ENCODE assay signal across 26 cellular contexts in the genomic region with DNA sequence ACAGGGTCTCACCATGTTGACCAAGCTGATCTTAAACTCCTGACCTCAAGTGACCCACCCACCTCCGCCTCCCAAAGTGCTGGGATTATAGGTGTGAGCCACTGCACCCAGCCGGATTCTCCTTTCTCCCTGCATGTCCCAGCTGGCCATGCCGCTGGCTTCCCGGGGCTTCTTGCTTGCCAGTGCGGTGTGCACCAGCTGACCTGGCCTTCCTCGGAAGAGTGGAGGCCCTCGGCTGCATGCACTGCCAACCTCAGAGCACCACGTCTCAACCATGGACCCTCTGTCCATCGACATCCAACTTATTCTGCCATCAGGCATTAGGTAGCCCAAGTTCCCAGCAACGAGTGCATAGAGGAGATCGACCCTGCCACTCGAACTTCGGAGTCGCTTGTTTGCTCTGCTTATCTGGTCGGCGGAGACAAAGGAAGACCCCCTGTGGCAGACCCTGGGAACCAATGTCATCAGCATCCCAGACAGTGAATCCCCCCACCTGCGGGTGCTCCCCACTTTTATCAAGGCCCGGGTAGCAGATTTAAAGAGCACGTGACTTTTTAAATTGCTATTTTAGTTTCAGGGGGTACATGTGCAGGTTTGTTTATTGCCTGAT.
"Had no signal": no experiment of that assay in that cellular context is flagged by ENCODE, and none has a peak within 500 bp of the region (broad histone marks: within the 10 kb centered on the region; RNA-seq: fewer than 3 reads in every experiment).

No MANE protein-coding gene starts in this region.

- H3K27me3 Mint-ChIP-seq: activated CD4-positive, alpha-beta T cell treated with anti-CD3 and anti-CD28 coated beads, Interleukin-2, amount 10 ng/mL, durations not matched to agents 24 days and 14 days; activated CD8-positive, alpha-beta T cell treated with anti-CD3 and anti-CD28 coated beads for 36 hours; activated naive CD8-positive, alpha-beta T cell treated with anti-CD3 and anti-CD28 coated beads for 36 hours; activated T-helper 17 cell treated with anti-CD3 and anti-CD28 coated beads, Interleukin-2, amount 50 U/mL, for 72 hours; central memory CD8-positive, alpha-beta T cell had no signal

- DNase-seq: activated CD4-positive, alpha-beta T cell treated with anti-CD3 and anti-CD28 coated beads, Interleukin-2, amount 10 ng/mL, durations not matched to agents 24 days and 14 days; activated CD4-positive, alpha-beta T cell treated with anti-CD3 and anti-CD28 coated beads, Interleukin-2, amount 50 U/mL, for 4 hours; activated CD8-positive, alpha-beta T cell treated with anti-CD3 and anti-CD28 coated beads for 36 hours; activated effector memory CD4-positive, alpha-beta T cell treated with anti-CD3 and anti-CD28 coated beads, Interleukin-2, amount 50 U/mL, for 16 hours; activated naive CD4-positive, alpha-beta T cell; activated naive CD4-positive, alpha-beta T cell treated with anti-CD3 and anti-CD28 coated beads, Interleukin-2, amount 50 U/mL, for 16 hours; activated naive CD8-positive, alpha-beta T cell treated with anti-CD3 and anti-CD28 coated beads for 36 hours; activated T-cell treated with anti-CD3 and anti-CD28 coated beads, Interleukin-2, amount 50 U/mL, for 1 hour; activated T-cell treated with anti-CD3 and anti-CD28 coated beads, Interleukin-2, amount 50 U/mL, for 72 hours; NCI-H1105; NCI-H1436; NCI-H1694; NCI-H1930; NCI-H345; NCI-H524 treated with DMSO at 0.1 percent for 48 hours; SHP77 treated with DMSO at 0.1 percent for 48 hours; SK-N-SH had no signal

- H3K4me1 ChIP-seq: ascending aorta had no signal

- H3K4me3 Mint-ChIP-seq: activated CD4-positive, alpha-beta T cell treated with anti-CD3 and anti-CD28 coated beads, Interleukin-2, amount 10 ng/mL, durations not matched to agents 24 days and 14 days; activated CD8-positive, alpha-beta T cell treated with anti-CD3 and anti-CD28 coated beads for 36 hours; activated naive CD8-positive, alpha-beta T cell treated with anti-CD3 and anti-CD28 coated beads for 36 hours; activated T-cell treated with anti-CD3 and anti-CD28 coated beads, Interleukin-2, amount 50 U/mL, for 72 hours; activated T-helper 17 cell treated with anti-CD3 and anti-CD28 coated beads, Interleukin-2, amount 50 U/mL, for 72 hours; central memory CD8-positive, alpha-beta T cell; T-helper 1 cell treated with Interleukin-12 subunit alpha and Interleukin-12 subunit beta and Interleukin-4 antibody, amounts not matched to agents 30 μg/mL and 1 μg/mL, for 36 hours; T-helper 2 cell treated with Interferon-gamma antibody and Interleukin-4, amounts not matched to agents 5 μg/mL and 100 μg/mL, for 36 hours had no signal

- H3K27me3 ChIP-seq: ascending aorta, cardiac muscle cell, SJSA1 had no signal

- H3K36me3 Mint-ChIP-seq: activated naive CD8-positive, alpha-beta T cell treated with anti-CD3 and anti-CD28 coated beads for 36 hours had no signal

- H3K4me1 Mint-ChIP-seq: activated CD4-positive, alpha-beta T cell treated with anti-CD3 and anti-CD28 coated beads, Interleukin-2, amount 10 ng/mL, durations not matched to agents 24 days and 14 days; activated naive CD8-positive, alpha-beta T cell treated with anti-CD3 and anti-CD28 coated beads for 36 hours; central memory CD8-positive, alpha-beta T cell had no signal

- H3K9me3 Mint-ChIP-seq: activated CD4-positive, alpha-beta T cell treated with anti-CD3 and anti-CD28 coated beads, Interleukin-2, amount 10 ng/mL, durations not matched to agents 24 days and 14 days; activated T-cell treated with anti-CD3 and anti-CD28 coated beads, Interleukin-2, amount 50 U/mL, for 72 hours; activated T-helper 17 cell treated with anti-CD3 and anti-CD28 coated beads, Interleukin-2, amount 50 U/mL, for 72 hours; central memory CD8-positive, alpha-beta T cell had no signal

- H3K9me3 ChIP-seq: ascending aorta, SJSA1, SK-N-SH had no signal

- ATAC-seq: activated CD8-positive, alpha-beta T cell treated with anti-CD3 and anti-CD28 coated beads for 36 hours; activated T-cell treated with anti-CD3 and anti-CD28 coated beads, Interleukin-2, amount 50 U/mL, for 72 hours; activated T-helper 17 cell treated with anti-CD3 and anti-CD28 coated beads, Interleukin-2, amount 50 U/mL, for 72 hours; Panc1 had no signal

- H3K4me3 ChIP-seq: ascending aorta, cardiac muscle cell, SJSA1 had no signal

- H3K9ac ChIP-seq: SK-N-SH had no signal

- H3K4me2 ChIP-seq: SK-N-SH had no signal

- H3K27ac ChIP-seq: ascending aorta, cardiac muscle cell, SJSA1 had no signal

- H3K27ac Mint-ChIP-seq: activated CD4-positive, alpha-beta T cell treated with anti-CD3 and anti-CD28 coated beads, Interleukin-2, amount 10 ng/mL, durations not matched to agents 24 days and 14 days; activated CD8-positive, alpha-beta T cell treated with anti-CD3 and anti-CD28 coated beads for 36 hours; activated naive CD8-positive, alpha-beta T cell treated with anti-CD3 and anti-CD28 coated beads for 36 hours; activated T-cell treated with anti-CD3 and anti-CD28 coated beads, Interleukin-2, amount 50 U/mL, for 72 hours; activated T-helper 17 cell treated with anti-CD3 and anti-CD28 coated beads, Interleukin-2, amount 50 U/mL, for 72 hours; T-helper 1 cell treated with Interleukin-12 subunit alpha and Interleukin-12 subunit beta and Interleukin-4 antibody, amounts not matched to agents 30 μg/mL and 1 μg/mL, for 36 hours; T-helper 2 cell treated with Interferon-gamma antibody and Interleukin-4, amounts not matched to agents 5 μg/mL and 100 μg/mL, for 36 hours had no signal

- H3K36me3 ChIP-seq: ascending aorta, cardiac muscle cell, SJSA1 had no signal

- FAIRE-seq: TTC549 had no signal
